10 cellular contexts compared by ENCODE assay signal in the genomic region with DNA sequence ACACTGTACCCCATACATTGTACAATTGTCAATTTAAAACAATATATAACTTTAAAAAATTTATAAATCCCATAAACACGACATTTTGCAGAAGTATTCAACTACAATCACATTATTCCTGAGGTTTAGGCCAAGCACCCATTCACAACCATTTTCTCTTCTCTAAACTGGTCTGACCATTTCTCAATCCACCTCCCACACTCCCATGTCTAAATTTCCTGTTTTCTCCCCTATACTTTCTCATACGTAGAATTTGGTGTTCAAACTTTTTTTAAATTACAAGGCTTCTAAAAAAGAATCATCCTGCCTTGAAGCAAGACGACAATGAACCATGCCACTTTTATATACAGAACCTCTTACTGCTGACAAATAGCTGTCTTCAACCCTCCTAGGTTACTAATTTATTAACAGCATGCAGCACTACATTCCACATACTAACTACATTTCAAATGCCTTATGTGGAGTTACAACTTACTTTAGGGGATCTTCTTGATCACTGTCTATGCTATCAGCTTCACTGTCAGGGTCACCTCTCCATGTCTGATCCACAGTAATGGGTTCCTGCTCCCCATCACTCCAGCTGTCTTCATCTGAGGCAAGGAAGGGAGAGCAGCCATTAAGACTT. TPM values are rescaled to one million over a fixed set of nuclear protein-coding genes. Genes with fewer than 3 reads are reported as not detected.
DNase-seq lines count a peak whose midpoint lies in the region; ATAC-seq, FAIRE-seq and TF ChIP-seq lines count a peak whose summit lies in the region.
"Had no signal": no experiment of that assay in that cellular context is flagged by ENCODE, and none has a peak within 500 bp of the region (broad histone marks: within the 10 kb centered on the region; RNA-seq: fewer than 3 reads in every experiment).

No MANE protein-coding gene starts in this region.

- no peaks in the 10 kb centered on the region for H3K27me3 Mint-ChIP-seq in CD4-positive, alpha-beta T cell
- H3K27me3 Mint-ChIP-seq in astrocyte (ENCODE audit: low read depth, unreplicated experiment) (no peaks in the 10 kb centered on the region), nephron (ENCODE audit: low read depth) (no peaks in the 10 kb centered on the region)

- no peak for ATAC-seq in CD4-positive, alpha-beta T cell (ENCODE audit: poor library complexity)
- no peak for ATAC-seq in GM18502 (IDR thresholded peaks at IDR 0.05; ENCODE audit: poor library complexity, unreplicated experiment)

- H3K27ac Mint-ChIP-seq in CD4-positive, alpha-beta T cell: peak overlapping the region; percentile 2
- H3K27ac Mint-ChIP-seq in astrocyte (ENCODE audit: unreplicated experiment) (no peak overlapping the region), nephron (peak overlapping the region in 1 of 3 experiments; percentile 1)

- POLR2A ChIA-PET in CD4-positive, alpha-beta T cell (lab: Charles Lee): interaction anchor here (0.8 to 1.7 kb wide), 3 partner anchors 8 to 39 kb away, joined by 3 to 4 read pairs (median 4); no protein-coding TSS in a partner anchor

- no peaks in the 10 kb centered on the region for H3K9me3 ChIP-seq in CD4-positive, alpha-beta T cell (ENCODE audit: control insufficient read depth, low read length)
- H3K9me3 ChIP-seq in astrocyte (ENCODE audit: insufficient read depth, low read depth, low read length): no peaks in the 10 kb centered on the region

- intact Hi-C loops in CD4-positive, alpha-beta T cell (cut with DNase I, micrococcal nuclease): no loop called here

- peaks cover 77% of the 10 kb centered on the region for H3K36me3 Mint-ChIP-seq in CD4-positive, alpha-beta T cell (ENCODE audit: low read depth)
- H3K36me3 Mint-ChIP-seq in astrocyte (ENCODE audit: low read depth, unreplicated experiment) (peaks cover 10% of the 10 kb centered on the region), nephron (ENCODE audit: low read depth) (peaks cover 52% of the 10 kb centered on the region)

- DNase-seq in CD4-positive, alpha-beta T cell: no peak
- DNase-seq in astrocyte (ENCODE audit: low read depth) (no peak), KBM-7 (no peak), HUDEP-2 (lab: John Stamatoyannopoulos, UW; ENCODE audit: unreplicated experiment in 76 of 76) (no peak)
- no peak for DNase-seq in stimulated activated CD4-positive, alpha-beta T cell treated with anti-CD3 and anti-CD28 coated beads, Interleukin-4, amount 100 ng/mL, for 4 hours
- DNase-seq: activated gamma-delta T cell, NCI-H2029 had no signal

- H3K9ac ChIP-seq in KMS-11: no peak overlapping the region
- H3K9ac ChIP-seq in astrocyte (ENCODE audit: low read length): peak overlapping the region; percentile 16

- H3K4me1 ChIP-seq in KMS-11 (ENCODE audit: low read depth, poor library complexity, severe bottlenecking) (peaks cover 42% of the 10 kb centered on the region), astrocyte (ENCODE audit: insufficient read depth, low read length) (peaks cover 24% of the 10 kb centered on the region)

- H3K9me3 Mint-ChIP-seq in CD4-positive, alpha-beta T cell: no peaks in the 10 kb centered on the region
- H3K9me3 Mint-ChIP-seq in astrocyte (ENCODE audit: unreplicated experiment): no peaks in the 10 kb centered on the region
- H3K9me3 Mint-ChIP-seq in nephron: no peaks in the 10 kb centered on the region

- peak overlapping the region; percentile 85 for H3K4me3 Mint-ChIP-seq in CD4-positive, alpha-beta T cell
- peak overlapping the region; percentile 99 for H3K4me3 Mint-ChIP-seq in astrocyte (ENCODE audit: unreplicated experiment)
- H3K4me3 Mint-ChIP-seq in nephron: peak overlapping the region; percentile 97 to 100 (median 97)

- H3K4me3 ChIP-seq in KMS-11 (IDR thresholded peaks at IDR 0.05; ENCODE audit: insufficient read depth, low read depth, low read length) (no peak overlapping the region), astrocyte (ENCODE audit: insufficient read depth, low read depth, low read length) (no peak overlapping the region)

- in situ Hi-C loops in KBM-7 (cut with MboI; ENCODE audit: low pct_unique_long_range_greater_than_20kb, low sequenced_read_pairs): no loop called here

- H2AFZ ChIP-seq in KMS-11 (ENCODE audit: low read depth) (no peak overlapping the region), astrocyte (ENCODE audit: low read depth, low read length) (no peak overlapping the region)

- peaks cover 80% of the 10 kb centered on the region for H3K79me2 ChIP-seq in KMS-11 (ENCODE audit: insufficient read depth, low read depth)
- H3K79me2 ChIP-seq in astrocyte (ENCODE audit: insufficient read depth, low read length): peaks cover 82% of the 10 kb centered on the region

- H3K36me3 ChIP-seq in KMS-11 (ENCODE audit: insufficient read depth): peaks cover 30% of the 10 kb centered on the region; the same call in 1 of the 2 replicates
- peaks cover 25% of the 10 kb centered on the region for H3K36me3 ChIP-seq in astrocyte (ENCODE audit: insufficient read depth, low read length)

- H3K4me1 Mint-ChIP-seq in CD4-positive, alpha-beta T cell (ENCODE audit: low read depth): peaks cover 67% of the 10 kb centered on the region
- H3K4me1 Mint-ChIP-seq in astrocyte (ENCODE audit: low read depth, unreplicated experiment) (peaks cover 27% of the 10 kb centered on the region), nephron (peaks cover 35% of the 10 kb centered on the region)

- no peak for TF ChIP-seq CTCF in CD4-positive, alpha-beta T cell (IDR thresholded peaks at IDR 0.05)
- TF ChIP-seq CTCF in KMS-11 (conservative IDR thresholded peaks at IDR 0.05; ENCODE audit: low read depth, low read length): no peak
- no peak for TF ChIP-seq CTCF in astrocyte (IDR thresholded peaks at IDR 0.05; ENCODE audit: insufficient read depth, low read depth, low read length)
- TF ChIP-seq CTCF in nephron (IDR thresholded peaks at IDR 0.05; ENCODE audit: unreplicated experiment in 3 of 3): no peak

- H3K4me2 ChIP-seq in KMS-11 (peak overlapping the region; percentile 74), astrocyte (ENCODE audit: low read length) (peak overlapping the region; percentile 90)

- H3K27ac ChIP-seq in CD4-positive, alpha-beta T cell (ENCODE audit: low read depth, low read length): no peak overlapping the region
- H3K27ac ChIP-seq in KMS-11 (no peak overlapping the region; the same call in 1 of the 2 replicates), astrocyte (ENCODE audit: low read depth, low read length) (no peak overlapping the region)

- FAIRE-seq in astrocyte (lab: Jason Lieb, UNC): no peak

- CTCF ChIA-PET in CD4-positive, alpha-beta T cell (lab: Charles Lee): interaction anchor here (0.6 kb wide), 1 partner anchor 10 kb away, joined by 3 read pairs; no protein-coding TSS in a partner anchor

- H3K27me3 ChIP-seq in CD4-positive, alpha-beta T cell (ENCODE audit: control insufficient read depth, insufficient read depth, low read length): no peaks in the 10 kb centered on the region
- H3K27me3 ChIP-seq in KMS-11 (ENCODE audit: insufficient read depth, low read depth) (no peaks in the 10 kb centered on the region), astrocyte (ENCODE audit: insufficient read depth, low read length) (no peaks in the 10 kb centered on the region)

- peaks cover 16% of the 10 kb centered on the region for H4K20me1 ChIP-seq in KMS-11 (ENCODE audit: insufficient read depth)
- H4K20me1 ChIP-seq in astrocyte (ENCODE audit: insufficient read depth, low read length): peaks cover 75% of the 10 kb centered on the region

RNA-seq across cellular contexts. Expression of a gene that starts 3.4 kb away (rescaled TPM):
- total RNA-seq in CD4-positive, alpha-beta T cell: 100 to 1,000 TPM; 142 to 144 TPM
- total RNA-seq in astrocyte: 45.1 and 45.7 TPM in 2 replicates

RNA-seq across cellular contexts. Expression of a gene that starts 37.8 kb away (rescaled TPM):
- total RNA-seq in CD4-positive, alpha-beta T cell: 100 to 1,000 TPM; 150 TPM
- total RNA-seq in astrocyte: 45.9 and 49.2 TPM in 2 replicates
